ENCODE assay signal across 18 cellular contexts in the genomic region with DNA sequence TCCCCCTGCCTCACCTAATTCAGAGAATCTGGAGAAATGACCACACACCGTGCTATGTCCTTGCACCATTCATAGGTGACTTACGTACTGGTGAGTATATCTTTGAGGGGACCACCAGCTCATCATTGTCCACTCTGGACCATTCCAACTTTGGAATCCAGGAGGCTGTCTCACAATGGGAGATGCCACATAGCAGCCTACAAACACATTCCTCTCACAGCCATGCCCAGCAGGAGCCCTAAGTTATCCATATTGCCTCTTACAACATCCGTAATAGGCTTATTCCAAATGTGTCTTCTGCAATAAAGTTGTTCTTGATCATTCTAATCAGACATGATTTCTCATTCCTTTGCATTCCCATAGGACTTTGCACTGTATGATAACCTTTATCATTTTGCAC.
A peak's percentile ranks its signal among the peaks of the same experiment; 100 is the strongest.
DNase-seq lines count a peak whose midpoint lies in the region; ATAC-seq, FAIRE-seq and TF ChIP-seq lines count a peak whose summit lies in the region.
"Had no signal": no experiment of that assay in that cellular context is flagged by ENCODE, and none has a peak within 500 bp of the region (broad histone marks: within the 10 kb centered on the region; RNA-seq: fewer than 3 reads in every experiment).

No MANE protein-coding gene starts in this region.

- no peak for ATAC-seq in HCT116
- no peak for ATAC-seq in naive thymus-derived CD4-positive, alpha-beta T cell
- ATAC-seq in HG02885 (IDR thresholded peaks at IDR 0.05; ENCODE audit: poor library complexity, unreplicated experiment): no peak
- ATAC-seq: PC-3 had no signal

- H3K4me2 ChIP-seq in HCT116 (ENCODE audit: low read length) (peak overlapping the region; percentile 66; the same call in 1 of the 2 replicates), astrocyte (ENCODE audit: low read length) (no peak overlapping the region), osteoblast (ENCODE audit: insufficient read depth, low read length) (no peak overlapping the region)

- RAD21 ChIA-PET in HCT116 (lab: Charles Lee; ENCODE audit: low non-redundant PET in 1 of 2, low total read pairs in 2 of 2, uncharacterized antibody in 2 of 2, unreplicated experiment in 2 of 2): no interaction called here

- H3K27ac ChIP-seq in HCT116 (ENCODE audit: low read depth, low read length) (no peak overlapping the region; the same call in 1 of the 2 replicates), astrocyte (ENCODE audit: low read depth, low read length) (no peak overlapping the region), muscle layer of duodenum (ENCODE audit: low read length) (peak overlapping the region; percentile 42), osteoblast (ENCODE audit: low read depth, low read length) (no peak overlapping the region)
- H3K27ac ChIP-seq in naive thymus-derived CD4-positive, alpha-beta T cell (ENCODE audit: low read depth, low read length): no peak overlapping the region

- H3K36me3 Mint-ChIP-seq in astrocyte (ENCODE audit: low read depth, unreplicated experiment) (no peaks in the 10 kb centered on the region), type B pancreatic cell (no peaks in the 10 kb centered on the region)
- no peaks in the 10 kb centered on the region for H3K36me3 Mint-ChIP-seq in naive thymus-derived CD4-positive, alpha-beta T cell

- no peaks in the 10 kb centered on the region for H3K27me3 Mint-ChIP-seq in astrocyte (ENCODE audit: low read depth, unreplicated experiment)
- H3K27me3 Mint-ChIP-seq in type B pancreatic cell: no peaks in the 10 kb centered on the region
- H3K27me3 Mint-ChIP-seq in naive thymus-derived CD4-positive, alpha-beta T cell: peaks cover 0 to 5% (median 0%) of the 10 kb centered on the region in 5 donors

- H4K20me1 ChIP-seq in HCT116 (ENCODE audit: insufficient read depth) (no peaks in the 10 kb centered on the region), astrocyte (ENCODE audit: insufficient read depth, low read length) (no peaks in the 10 kb centered on the region), osteoblast (ENCODE audit: insufficient read depth, low read length) (no peaks in the 10 kb centered on the region)

- TF ChIP-seq CTCF in HCT116 (IDR thresholded peaks at IDR 0.05 in 2 of 3, conservative IDR thresholded peaks at IDR 0.05 in 1 of 3; ENCODE audit: borderline replicate concordance in 1 of 3, insufficient read depth in 1 of 3, low read depth in 2 of 3, low read length in 2 of 3) (no peak), astrocyte (IDR thresholded peaks at IDR 0.05; ENCODE audit: insufficient read depth, low read depth, low read length) (no peak), type B pancreatic cell (conservative IDR thresholded peaks at IDR 0.05) (no peak), osteoblast (IDR thresholded peaks at IDR 0.05; ENCODE audit: extremely low read depth, low read depth, low read length) (no peak)

- H3K4me3 ChIP-seq in HCT116 (replicated peaks in 1 of 2; ENCODE audit: low read depth in 1 of 2, low read length in 2 of 2) (no peak overlapping the region), astrocyte (ENCODE audit: insufficient read depth, low read depth, low read length) (no peak overlapping the region), muscle layer of duodenum (ENCODE audit: low read depth in 1 of 2, low read length in 2 of 2) (no peak overlapping the region), osteoblast (ENCODE audit: insufficient read depth, low read length) (no peak overlapping the region)
- no peak overlapping the region for H3K4me3 ChIP-seq in naive thymus-derived CD4-positive, alpha-beta T cell (ENCODE audit: low read length)

- H3K4me1 Mint-ChIP-seq in astrocyte (ENCODE audit: low read depth, unreplicated experiment): peaks cover 21% of the 10 kb centered on the region
- peaks cover 35% of the 10 kb centered on the region for H3K4me1 Mint-ChIP-seq in type B pancreatic cell (ENCODE audit: unreplicated experiment)
- no peaks in the 10 kb centered on the region for H3K4me1 Mint-ChIP-seq in naive thymus-derived CD4-positive, alpha-beta T cell

- TF ChIP-seq RAD21 in HCT116 (IDR thresholded peaks at IDR 0.05; ENCODE audit: low read depth): no peak

- H3K9me3 Mint-ChIP-seq in astrocyte (ENCODE audit: unreplicated experiment) (peaks cover 1% of the 10 kb centered on the region), type B pancreatic cell (peaks cover 7% of the 10 kb centered on the region)
- peaks cover 0 to 2% (median 0%) of the 10 kb centered on the region in 11 donors for H3K9me3 Mint-ChIP-seq in naive thymus-derived CD4-positive, alpha-beta T cell

- intact Hi-C loops in HCT116 (cut with micrococcal nuclease): loop anchor here (5.0 to 10.0 kb wide), 2 partner anchors 246 to 434 kb away; no protein-coding TSS in a partner anchor
- intact Hi-C loops in naive thymus-derived CD4-positive, alpha-beta T cell (cut with micrococcal nuclease): no loop called here

- POLR2A ChIA-PET in HCT116 (lab: Charles Lee): no interaction called here
- POLR2A ChIA-PET in naive thymus-derived CD4-positive, alpha-beta T cell (lab: Charles Lee): no interaction called here

- peaks cover 77 to 81% of the 10 kb centered on the region in 2 experiments for H3K4me1 ChIP-seq in HCT116 (ENCODE audit: control insufficient read depth in 1 of 2, insufficient read depth in 2 of 2, low read length in 2 of 2)
- H3K4me1 ChIP-seq in astrocyte (ENCODE audit: insufficient read depth, low read length): peaks cover 30% of the 10 kb centered on the region
- H3K4me1 ChIP-seq in muscle layer of duodenum (ENCODE audit: control insufficient read depth in 1 of 2, insufficient read depth in 2 of 2, low read length in 2 of 2): no peaks in the 10 kb centered on the region
- H3K4me1 ChIP-seq in naive thymus-derived CD4-positive, alpha-beta T cell (ENCODE audit: control insufficient read depth in 2 of 2, insufficient read depth in 2 of 2, low read length in 2 of 2): no peaks in the 10 kb centered on the region
- H3K4me1 ChIP-seq in osteoblast (ENCODE audit: insufficient read depth, low read length): peaks cover 9% of the 10 kb centered on the region

- no peak overlapping the region for H3K4me3 Mint-ChIP-seq in astrocyte (ENCODE audit: unreplicated experiment)
- H3K4me3 Mint-ChIP-seq in type B pancreatic cell: no peak overlapping the region
- no peak overlapping the region for H3K4me3 Mint-ChIP-seq in naive thymus-derived CD4-positive, alpha-beta T cell

- H3K9me2 ChIP-seq in HCT116 (ENCODE audit: insufficient read depth): no peaks in the 10 kb centered on the region

- H3K9ac ChIP-seq in HCT116 (ENCODE audit: low read length): no peak overlapping the region
- no peak overlapping the region for H3K9ac ChIP-seq in astrocyte (ENCODE audit: low read length)

- TF ChIP-seq POLR2A in HCT116 (IDR thresholded peaks at IDR 0.05; ENCODE audit: borderline replicate concordance, extremely low read depth, insufficient read depth, insufficient read length): no peak

- H3K79me2 ChIP-seq in HCT116 (ENCODE audit: insufficient read depth, low read length) (no peaks in the 10 kb centered on the region), astrocyte (ENCODE audit: insufficient read depth, low read length) (no peaks in the 10 kb centered on the region), osteoblast (ENCODE audit: insufficient read depth, low read length) (no peaks in the 10 kb centered on the region)

- DNase-seq in HCT116 (ENCODE audit: low read depth, low spot score) (no peak), astrocyte (ENCODE audit: low read depth) (no peak), type B pancreatic cell (ENCODE audit: extremely low spot score, unreplicated experiment) (no peak), osteoblast (ENCODE audit: insufficient read length, low spot score, missing footprints) (no peak)
- no peak for DNase-seq in naive thymus-derived CD4-positive, alpha-beta T cell
- DNase-seq: Calu3, DMS53, H7, KG1, NCI-H1048, NCI-H1436 treated with DMSO at 0.1 percent for 48 hours, NCI-H2029 treated with DMSO at 0.1 percent for 48 hours, NCI-H2171 treated with DMSO at 0.1 percent for 48 hours, NCI-H510A, NCI-H82, PC-3 had no signal

- no peaks in the 10 kb centered on the region for H3K9me3 ChIP-seq in HCT116 (ENCODE audit: control insufficient read depth in 1 of 2, insufficient read depth in 1 of 2, low read depth in 1 of 2, low read length in 2 of 2)
- H3K9me3 ChIP-seq in astrocyte (ENCODE audit: insufficient read depth, low read depth, low read length): no peaks in the 10 kb centered on the region
- H3K9me3 ChIP-seq in muscle layer of duodenum (ENCODE audit: control insufficient read depth in 1 of 2, low read length in 2 of 2): no peaks in the 10 kb centered on the region
- H3K9me3 ChIP-seq in naive thymus-derived CD4-positive, alpha-beta T cell (ENCODE audit: control insufficient read depth in 2 of 3, low read length in 3 of 3): no peaks in the 10 kb centered on the region
- H3K9me3 ChIP-seq in osteoblast (ENCODE audit: low read depth, low read length): no peaks in the 10 kb centered on the region

- BruUV-seq in HCT116 (replicated peaks; lab: Mats Ljungman, UMichigan): no TSS peak

- CTCF ChIA-PET in HCT116 (lab: Charles Lee): no interaction called here
- CTCF ChIA-PET in naive thymus-derived CD4-positive, alpha-beta T cell (lab: Charles Lee): no interaction called here

- no peak overlapping the region for H3K27ac Mint-ChIP-seq in astrocyte (ENCODE audit: unreplicated experiment)
- peak overlapping the region; percentile 96 for H3K27ac Mint-ChIP-seq in type B pancreatic cell
- H3K27ac Mint-ChIP-seq in naive thymus-derived CD4-positive, alpha-beta T cell: no peak overlapping the region

- H3K36me3 ChIP-seq in HCT116 (ENCODE audit: control insufficient read depth in 1 of 2, insufficient read depth in 2 of 2, low read length in 2 of 2) (no peaks in the 10 kb centered on the region), astrocyte (ENCODE audit: insufficient read depth, low read length) (no peaks in the 10 kb centered on the region), muscle layer of duodenum (ENCODE audit: control insufficient read depth in 1 of 2, insufficient read depth in 2 of 2, low read length in 2 of 2) (no peaks in the 10 kb centered on the region), osteoblast (ENCODE audit: insufficient read depth, low read length) (no peaks in the 10 kb centered on the region)
- H3K36me3 ChIP-seq in naive thymus-derived CD4-positive, alpha-beta T cell (ENCODE audit: control insufficient read depth in 2 of 3, insufficient read depth in 3 of 3, low read length in 3 of 3): no peaks in the 10 kb centered on the region

- no peaks in the 10 kb centered on the region for H3K27me3 ChIP-seq in HCT116 (ENCODE audit: insufficient read depth, low read length)
- H3K27me3 ChIP-seq in astrocyte (ENCODE audit: insufficient read depth, low read length): no peaks in the 10 kb centered on the region
- H3K27me3 ChIP-seq in muscle layer of duodenum (ENCODE audit: low read depth, low read length): no peaks in the 10 kb centered on the region
- H3K27me3 ChIP-seq in naive thymus-derived CD4-positive, alpha-beta T cell (ENCODE audit: control insufficient read depth in 2 of 2, insufficient read depth in 2 of 2, low read length in 2 of 2): no peaks in the 10 kb centered on the region
- no peaks in the 10 kb centered on the region for H3K27me3 ChIP-seq in osteoblast (ENCODE audit: insufficient read depth, low read length)

- peak; percentile 29 for FAIRE-seq in astrocyte (lab: Jason Lieb, UNC)

- H2AFZ ChIP-seq in HCT116 (ENCODE audit: low read depth, low read length, poor library complexity, severe bottlenecking) (no peak overlapping the region), astrocyte (ENCODE audit: low read depth, low read length) (peak overlapping the region; percentile 3), osteoblast (ENCODE audit: low read length) (no peak overlapping the region)
